In the genomic region with DNA sequence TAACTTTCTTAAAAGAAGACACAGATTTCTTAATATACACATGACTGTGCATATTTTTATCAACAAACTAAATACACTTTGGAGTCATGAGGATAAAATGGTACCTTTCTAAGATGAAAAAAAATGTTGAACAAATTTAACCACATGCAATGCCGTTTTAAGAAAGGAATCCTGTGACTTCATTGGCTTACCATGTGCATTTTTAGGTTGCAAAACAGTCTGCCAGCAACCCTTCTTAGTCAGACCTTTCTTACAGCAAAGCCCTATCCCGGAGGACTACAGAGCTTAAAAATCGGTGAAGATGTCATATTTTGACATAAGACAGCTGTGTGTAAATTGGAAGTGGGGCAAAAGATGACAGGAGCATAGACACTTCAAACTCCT, we compare ENCODE assay signal across 11 cellular contexts. TPM values are rescaled to one million over a fixed set of nuclear protein-coding genes. Genes with fewer than 3 reads are reported as not detected.
DNase-seq lines count a peak whose midpoint lies in the region; ATAC-seq and TF ChIP-seq lines count a peak whose summit lies in the region.
"Had no signal": no experiment of that assay in that cellular context is flagged by ENCODE, and none has a peak within 500 bp of the region (broad histone marks: within the 10 kb centered on the region; RNA-seq: fewer than 3 reads in every experiment).

No MANE protein-coding gene starts in this region.

- no peak overlapping the region for H3K4me2 ChIP-seq in MM.1S (ENCODE audit: low read depth, low read length)

- H3K4me1 ChIP-seq in MM.1S (ENCODE audit: low read length), result no peaks in the 10 kb centered on the region

- no peak overlapping the region for H2AFZ ChIP-seq in MM.1S (ENCODE audit: low read length)

- no peaks in the 10 kb centered on the region for H3K36me3 ChIP-seq in MM.1S (replicated peaks; ENCODE audit: insufficient read depth, low read length)

- no peak overlapping the region for H3K27ac ChIP-seq in MM.1S (ENCODE audit: low read length)

- DNase-seq in AG08395 (ENCODE audit: low spot score) (peak; percentile 88), RPMI7951 (ENCODE audit: low read depth) (peak; percentile 59), fibroblast of mammary gland (ENCODE audit: low read depth) (peak; percentile 99), non-pigmented ciliary epithelial cell (ENCODE audit: low read depth) (peak; percentile 98), MM.1S (no peak), activated T-cell treated with anti-CD3 and anti-CD28 coated beads for 4 hours (no peak)
- DNase-seq: CD4-positive, CD25-positive, alpha-beta regulatory T cell; NCI-H1092 treated with DMSO at 0.1 percent for 48 hours; SHP77 had no signal

- no peak overlapping the region for H3K9ac ChIP-seq in MM.1S (ENCODE audit: low read length)

- no peaks in the 10 kb centered on the region for H3K79me2 ChIP-seq in MM.1S (ENCODE audit: low read length)

- peak overlapping the region; percentile 17 for H3K4me3 ChIP-seq in fibroblast of mammary gland (ENCODE audit: control insufficient read depth, low read depth, low read length)
- H3K4me3 ChIP-seq in MM.1S (ENCODE audit: low read length), result no peak overlapping the region

- TF ChIP-seq CTCF in fibroblast of mammary gland (conservative IDR thresholded peaks at IDR 0.05; ENCODE audit: control insufficient read depth, insufficient read depth, low read depth, low read length), result no peak
- no peak for TF ChIP-seq CTCF in MM.1S (IDR thresholded peaks at IDR 0.05; ENCODE audit: low read length)

- H3K27me3 ChIP-seq in MM.1S (replicated peaks; ENCODE audit: insufficient read depth, low read length), result no peaks in the 10 kb centered on the region

- H3K9me3 ChIP-seq in MM.1S (replicated peaks; ENCODE audit: insufficient read depth, low read length), result no peaks in the 10 kb centered on the region

- H3F3A ChIP-seq in MM.1S (ENCODE audit: insufficient read depth, low read length), result no peaks in the 10 kb centered on the region

- ATAC-seq in GM18858 (IDR thresholded peaks at IDR 0.05; ENCODE audit: unreplicated experiment) (no peak), HG03175 (IDR thresholded peaks at IDR 0.05; ENCODE audit: unreplicated experiment) (no peak)

- H4K20me1 ChIP-seq in MM.1S (ENCODE audit: insufficient read depth, low read length), result no peaks in the 10 kb centered on the region

- H3K9me2 ChIP-seq in MM.1S (replicated peaks; ENCODE audit: insufficient read depth, low read length), result no peaks in the 10 kb centered on the region

RNA-seq across cellular contexts. Expression of a gene that starts 51.6 kb away (rescaled TPM):
- 0.98 and 1.2 TPM in 2 replicates for total RNA-seq in RPMI7951 (2014; rRNA removed; shearing (Covaris generic))
- total RNA-seq: CD4-positive, CD25-positive, alpha-beta regulatory T cell had no signal

Comparison
In these comparisons a context has a peak if more than half of its experiments do, and no peak if none do; other contexts are left out.
1. DNase-seq: peak in AG08395 (single experiment), RPMI7951 (single experiment), fibroblast of mammary gland (single experiment) and non-pigmented ciliary epithelial cell (single experiment); none in MM.1S (single experiment) and activated T-cell treated with anti-CD3 and anti-CD28 coated beads for 4 hours (single experiment).